29 cellular contexts compared by ENCODE assay signal in genomic region chr11:82924522-82925224, GRCh38. TPM values are rescaled to one million over a fixed set of nuclear protein-coding genes. Genes with fewer than 3 reads are reported as not detected.
DNase-seq lines count a peak whose midpoint lies in the region; ATAC-seq and TF ChIP-seq lines count a peak whose summit lies in the region.
"Had no signal": no experiment of that assay in that cellular context is flagged by ENCODE, and none has a peak within 500 bp of the region (broad histone marks: within the 10 kb centered on the region; RNA-seq: fewer than 3 reads in every experiment).

No MANE protein-coding gene starts in this region.

- H3K27ac Mint-ChIP-seq in activated CD8-positive, alpha-beta T cell treated with anti-CD3 and anti-CD28 coated beads for 36 hours = peak overlapping the region; percentile 32
- H3K27ac Mint-ChIP-seq in activated CD8-positive, alpha-beta T cell treated with anti-CD3 and anti-CD28 coated beads, Interleukin-2, amount 10 ng/mL, durations not matched to agents 7 days and 5 days = no peak overlapping the region
- no peak overlapping the region for H3K27ac Mint-ChIP-seq in T-helper 2 cell treated with Interferon-gamma antibody and Interleukin-4, amounts not matched to agents 5 μg/mL and 100 μg/mL, for 36 hours
- H3K27ac Mint-ChIP-seq: activated naive CD4-positive, alpha-beta T cell treated with anti-CD3 and anti-CD28 coated beads for 36 hours; activated T-helper 1 cell treated with anti-CD3 and anti-CD28 coated beads, Interleukin-12 subunit alpha, Interleukin-12 subunit beta, Interleukin-2, Interleukin-4 antibody, amounts not matched to agents 30 ng/mL and 10 ng/mL and 1 ng/mL, durations not matched to agents 14 hours and 24 hours and 36 hours; CD4-positive, CD25-positive, alpha-beta regulatory T cell; naive thymus-derived CD4-positive, alpha-beta T cell had no signal

- no peak for TF ChIP-seq CTCF in activated CD8-positive, alpha-beta T cell treated with anti-CD3 and anti-CD28 coated beads for 36 hours (IDR thresholded peaks at IDR 0.05)
- TF ChIP-seq CTCF in OCI-LY3 (IDR thresholded peaks at IDR 0.05; ENCODE audit: low read depth, low read length) (no peak), hepatocyte (IDR thresholded peaks at IDR 0.05; ENCODE audit: poor library complexity) (no peak)

- peaks cover 42% of the 10 kb centered on the region for H3K4me1 Mint-ChIP-seq in activated CD8-positive, alpha-beta T cell treated with anti-CD3 and anti-CD28 coated beads for 36 hours (ENCODE audit: low read depth)
- peaks cover 31% of the 10 kb centered on the region for H3K4me1 Mint-ChIP-seq in activated CD8-positive, alpha-beta T cell treated with anti-CD3 and anti-CD28 coated beads, Interleukin-2, amount 10 ng/mL, durations not matched to agents 7 days and 5 days (ENCODE audit: low read depth)
- peaks cover 36% of the 10 kb centered on the region for H3K4me1 Mint-ChIP-seq in T-helper 2 cell treated with Interferon-gamma antibody and Interleukin-4, amounts not matched to agents 5 μg/mL and 100 μg/mL, for 36 hours (ENCODE audit: low read depth)

- H3K27me3 Mint-ChIP-seq in activated CD8-positive, alpha-beta T cell treated with anti-CD3 and anti-CD28 coated beads for 36 hours = no peaks in the 10 kb centered on the region
- no peaks in the 10 kb centered on the region for H3K27me3 Mint-ChIP-seq in activated CD8-positive, alpha-beta T cell treated with anti-CD3 and anti-CD28 coated beads, Interleukin-2, amount 10 ng/mL, durations not matched to agents 7 days and 5 days (ENCODE audit: low read depth)
- H3K27me3 Mint-ChIP-seq in T-helper 2 cell treated with Interferon-gamma antibody and Interleukin-4, amounts not matched to agents 5 μg/mL and 100 μg/mL, for 36 hours (ENCODE audit: low read depth) = no peaks in the 10 kb centered on the region
- H3K27me3 Mint-ChIP-seq: CD4-positive, CD25-positive, alpha-beta regulatory T cell; naive thymus-derived CD4-positive, alpha-beta T cell had no signal

- no peak for DNase-seq in activated CD8-positive, alpha-beta T cell treated with anti-CD3 and anti-CD28 coated beads for 36 hours
- no peak for DNase-seq in activated CD8-positive, alpha-beta T cell treated with anti-CD3 and anti-CD28 coated beads, Interleukin-2, amount 10 ng/mL, durations not matched to agents 7 days and 5 days
- DNase-seq in NCI-H524 (lab: John Stamatoyannopoulos, UW) = no peak
- no peak for DNase-seq in cerebellum (ENCODE audit: low spot score)
- DNase-seq in T-helper 2 cell treated with Interferon-gamma antibody and Interleukin-4, amounts not matched to agents 5 μg/mL and 100 μg/mL, for 36 hours (ENCODE audit: low spot score) = no peak
- DNase-seq in hepatocyte (ENCODE audit: low spot score) = no peak
- DNase-seq: 8988T; activated CD4-positive, alpha-beta T cell treated with anti-CD3 and anti-CD28 coated beads, Interleukin-2, amount 50 U/mL, for 1 hour; activated naive CD4-positive, alpha-beta T cell treated with anti-CD3 and anti-CD28 coated beads for 36 hours; amygdala; CD4-positive, CD25-positive, alpha-beta regulatory T cell; effector CD4-positive, alpha-beta T cell; left ventricle myocardium inferior; naive thymus-derived CD4-positive, alpha-beta T cell; NCI-H1436 treated with DMSO at 0.1 percent for 48 hours; NCI-H2107; NCI-H446; OCI-M1; stimulated activated naive CD8-positive, alpha-beta T cell treated with anti-CD3 and anti-CD28 coated beads, Interleukin-15, Interleukin-2, amounts not matched to agents 100 U/mL and 50 U/mL, for 24 hours; T-helper 9 cell; testis; uterus; WERI-Rb-1 had no signal

- H3K36me3 Mint-ChIP-seq in activated CD8-positive, alpha-beta T cell treated with anti-CD3 and anti-CD28 coated beads for 36 hours (ENCODE audit: low read depth) = peaks cover 60% of the 10 kb centered on the region
- H3K36me3 Mint-ChIP-seq in activated CD8-positive, alpha-beta T cell treated with anti-CD3 and anti-CD28 coated beads, Interleukin-2, amount 10 ng/mL, durations not matched to agents 7 days and 5 days (ENCODE audit: low read depth) = peaks cover 40% of the 10 kb centered on the region
- peaks cover 34% of the 10 kb centered on the region for H3K36me3 Mint-ChIP-seq in T-helper 2 cell treated with Interferon-gamma antibody and Interleukin-4, amounts not matched to agents 5 μg/mL and 100 μg/mL, for 36 hours (ENCODE audit: low read depth)
- H3K36me3 Mint-ChIP-seq: CD4-positive, CD25-positive, alpha-beta regulatory T cell had no signal

- peaks cover 2% of the 10 kb centered on the region for H3K9me3 Mint-ChIP-seq in activated CD8-positive, alpha-beta T cell treated with anti-CD3 and anti-CD28 coated beads for 36 hours
- no peaks in the 10 kb centered on the region for H3K9me3 Mint-ChIP-seq in activated CD8-positive, alpha-beta T cell treated with anti-CD3 and anti-CD28 coated beads, Interleukin-2, amount 10 ng/mL, durations not matched to agents 7 days and 5 days (ENCODE audit: insufficient read depth)
- H3K9me3 Mint-ChIP-seq in T-helper 2 cell treated with Interferon-gamma antibody and Interleukin-4, amounts not matched to agents 5 μg/mL and 100 μg/mL, for 36 hours = peaks cover 6% of the 10 kb centered on the region
- H3K9me3 Mint-ChIP-seq: activated naive CD4-positive, alpha-beta T cell treated with anti-CD3 and anti-CD28 coated beads for 36 hours had no signal

- H3K27ac ChIP-seq in OCI-LY3 (ENCODE audit: low read length) (peak overlapping the region; percentile 74), hepatocyte (no peak overlapping the region)
- H3K27ac ChIP-seq: HL-60, left ventricle myocardium inferior, testis, uterus, WERI-Rb-1 had no signal

- H3K9me3 ChIP-seq in OCI-LY3 (ENCODE audit: insufficient read depth, low read length) (no peaks in the 10 kb centered on the region), hepatocyte (ENCODE audit: low read depth) (no peaks in the 10 kb centered on the region)
- H3K9me3 ChIP-seq: HAP-1, left ventricle myocardium inferior, testis, uterus had no signal

- H3K27me3 ChIP-seq in OCI-LY3 (ENCODE audit: low read depth, low read length) (no peaks in the 10 kb centered on the region), hepatocyte (no peaks in the 10 kb centered on the region)
- H3K27me3 ChIP-seq: testis, uterus had no signal

- no peak overlapping the region for H3K9ac ChIP-seq in OCI-LY3 (ENCODE audit: low read length)

- peaks cover 66% of the 10 kb centered on the region for H3K79me2 ChIP-seq in OCI-LY3 (ENCODE audit: low read length)
- H3K79me2 ChIP-seq in hepatocyte = no peaks in the 10 kb centered on the region

- H3K4me2 ChIP-seq in OCI-LY3 (ENCODE audit: low read length) (peak overlapping the region; percentile 34), hepatocyte (no peak overlapping the region)

- ATAC-seq in activated CD8-positive, alpha-beta T cell treated with anti-CD3 and anti-CD28 coated beads for 36 hours = no peak
- ATAC-seq in activated CD8-positive, alpha-beta T cell treated with anti-CD3 and anti-CD28 coated beads, Interleukin-2, amount 10 ng/mL, durations not matched to agents 7 days and 5 days = no peak
- peak; percentile 61 for ATAC-seq in GM19463 (IDR thresholded peaks at IDR 0.05; ENCODE audit: unreplicated experiment)
- ATAC-seq: naive thymus-derived CD4-positive, alpha-beta T cell; SK-N-SH treated with all-trans-retinoic acid at 6 μM for 48 hours; stimulated activated naive CD8-positive, alpha-beta T cell treated with anti-CD3 and anti-CD28 coated beads, Interleukin-15, Interleukin-2, amounts not matched to agents 100 U/mL and 50 U/mL, for 24 hours had no signal

- peaks cover 51% of the 10 kb centered on the region for H3K36me3 ChIP-seq in OCI-LY3 (replicated peaks; ENCODE audit: low read depth, low read length)
- H3K36me3 ChIP-seq in hepatocyte (replicated peaks; ENCODE audit: insufficient read depth, low read depth) = no peaks in the 10 kb centered on the region
- H3K36me3 ChIP-seq: left ventricle myocardium inferior, uterus, WERI-Rb-1 had no signal

- intact Hi-C loops in activated CD8-positive, alpha-beta T cell treated with anti-CD3 and anti-CD28 coated beads for 36 hours (cut with micrococcal nuclease) = no loop called here

- no peaks in the 10 kb centered on the region for H4K20me1 ChIP-seq in OCI-LY3 (ENCODE audit: insufficient read depth, low read length)
- no peaks in the 10 kb centered on the region for H4K20me1 ChIP-seq in hepatocyte (ENCODE audit: insufficient read depth, poor library complexity, severe bottlenecking)

- H3K4me3 ChIP-seq in OCI-LY3 (ENCODE audit: low read length) = 0 out of 2 replicates have a peak overlapping the region, but pooled peaks have one; percentile 27
- no peak overlapping the region for H3K4me3 ChIP-seq in hepatocyte
- H3K4me3 ChIP-seq: HAP-1, left ventricle myocardium inferior, testis, uterus had no signal

- H3K4me1 ChIP-seq in OCI-LY3 (ENCODE audit: low read length) = peaks cover 59% of the 10 kb centered on the region
- no peaks in the 10 kb centered on the region for H3K4me1 ChIP-seq in hepatocyte (ENCODE audit: insufficient read depth)
- H3K4me1 ChIP-seq: HAP-1, left ventricle myocardium inferior, testis, uterus had no signal

- H3K9me2 ChIP-seq in hepatocyte (replicated peaks; ENCODE audit: insufficient read depth) = no peaks in the 10 kb centered on the region

- 94% methylated on average over 5 of the region's 5 CpGs for WGBS in hepatocyte (ENCODE audit: low lambda C conversion rate, missing lambda C conversion rate)

- H3K4me3 Mint-ChIP-seq in activated CD8-positive, alpha-beta T cell treated with anti-CD3 and anti-CD28 coated beads for 36 hours = no peak overlapping the region
- H3K4me3 Mint-ChIP-seq in activated CD8-positive, alpha-beta T cell treated with anti-CD3 and anti-CD28 coated beads, Interleukin-2, amount 10 ng/mL, durations not matched to agents 7 days and 5 days = no peak overlapping the region
- no peak overlapping the region for H3K4me3 Mint-ChIP-seq in T-helper 2 cell treated with Interferon-gamma antibody and Interleukin-4, amounts not matched to agents 5 μg/mL and 100 μg/mL, for 36 hours
- H3K4me3 Mint-ChIP-seq: activated naive CD4-positive, alpha-beta T cell treated with anti-CD3 and anti-CD28 coated beads for 36 hours; activated T-helper 1 cell treated with anti-CD3 and anti-CD28 coated beads, Interleukin-12 subunit alpha, Interleukin-12 subunit beta, Interleukin-2, Interleukin-4 antibody, amounts not matched to agents 30 ng/mL and 10 ng/mL and 1 ng/mL, durations not matched to agents 14 hours and 24 hours and 36 hours; CD4-positive, CD25-positive, alpha-beta regulatory T cell; naive thymus-derived CD4-positive, alpha-beta T cell had no signal

- CTCF ChIA-PET in activated CD8-positive, alpha-beta T cell treated with anti-CD3 and anti-CD28 coated beads for 36 hours (lab: Charles Lee) = interaction anchor here (0.6 to 6.2 kb wide), 6 partner anchors 10 to 165 kb away, joined by 3 to 25 read pairs (median 5); partner anchors contain the start of genes DDIAS and PRCP
- CTCF ChIA-PET in activated CD8-positive, alpha-beta T cell treated with anti-CD3 and anti-CD28 coated beads, Interleukin-2, amount 10 ng/mL, durations not matched to agents 7 days and 5 days (lab: Charles Lee) = interaction anchor here (0.6 to 2.8 kb wide), 8 partner anchors 10 to 82 kb away, joined by 3 to 15 read pairs (median 4); no protein-coding TSS in a partner anchor

- POLR2A ChIA-PET in activated CD8-positive, alpha-beta T cell treated with anti-CD3 and anti-CD28 coated beads for 36 hours (lab: Charles Lee) = interaction anchor here (1.2 kb wide), 1 partner anchor 23 kb away, joined by 3 read pairs; no protein-coding TSS in a partner anchor
- POLR2A ChIA-PET in activated CD8-positive, alpha-beta T cell treated with anti-CD3 and anti-CD28 coated beads, Interleukin-2, amount 10 ng/mL, durations not matched to agents 7 days and 5 days (lab: Charles Lee) = interaction anchor here (0.7 to 1.3 kb wide), 4 partner anchors 23 to 232 kb away, joined by 3 to 5 read pairs (median 4); partner anchors contain the start of genes DDIAS and PRCP

- H2AFZ ChIP-seq in OCI-LY3 (ENCODE audit: low read depth, low read length) (no peak overlapping the region), hepatocyte (no peak overlapping the region)

RNA-seq across cellular contexts. Expression of gene DDIAS, which starts 23.1 kb away (rescaled TPM):
- 10 to 100 TPM; 19.5 to 22.3 TPM for total RNA-seq in activated CD8-positive, alpha-beta T cell treated with anti-CD3 and anti-CD28 coated beads for 36 hours
- total RNA-seq in activated CD8-positive, alpha-beta T cell treated with anti-CD3 and anti-CD28 coated beads, Interleukin-2, amount 10 ng/mL, durations not matched to agents 7 days and 5 days = 10 to 100 TPM; 16.8 to 18.6 TPM
- total RNA-seq in cerebellum (4.1 TPM), hepatocyte (2.6 and 2.7 TPM in 2 replicates)
- 0.88 and 0.92 TPM in 2 replicates for polyA plus RNA-seq in hepatocyte

RNA-seq across cellular contexts. Expression of gene PRCP, which starts 24.4 kb away (rescaled TPM):
- 10 to 100 TPM; 21.8 to 29.9 TPM for total RNA-seq in activated CD8-positive, alpha-beta T cell treated with anti-CD3 and anti-CD28 coated beads for 36 hours
- 10 to 100 TPM; 17.2 to 18.2 TPM for total RNA-seq in activated CD8-positive, alpha-beta T cell treated with anti-CD3 and anti-CD28 coated beads, Interleukin-2, amount 10 ng/mL, durations not matched to agents 7 days and 5 days
- 40.0 TPM for total RNA-seq in cerebellum
- 46.8 and 49.0 TPM in 2 replicates for total RNA-seq in hepatocyte
- 48.3 and 53.0 TPM in 2 replicates for polyA plus RNA-seq in hepatocyte
